7 cellular contexts compared by ENCODE assay signal in the genomic region with DNA sequence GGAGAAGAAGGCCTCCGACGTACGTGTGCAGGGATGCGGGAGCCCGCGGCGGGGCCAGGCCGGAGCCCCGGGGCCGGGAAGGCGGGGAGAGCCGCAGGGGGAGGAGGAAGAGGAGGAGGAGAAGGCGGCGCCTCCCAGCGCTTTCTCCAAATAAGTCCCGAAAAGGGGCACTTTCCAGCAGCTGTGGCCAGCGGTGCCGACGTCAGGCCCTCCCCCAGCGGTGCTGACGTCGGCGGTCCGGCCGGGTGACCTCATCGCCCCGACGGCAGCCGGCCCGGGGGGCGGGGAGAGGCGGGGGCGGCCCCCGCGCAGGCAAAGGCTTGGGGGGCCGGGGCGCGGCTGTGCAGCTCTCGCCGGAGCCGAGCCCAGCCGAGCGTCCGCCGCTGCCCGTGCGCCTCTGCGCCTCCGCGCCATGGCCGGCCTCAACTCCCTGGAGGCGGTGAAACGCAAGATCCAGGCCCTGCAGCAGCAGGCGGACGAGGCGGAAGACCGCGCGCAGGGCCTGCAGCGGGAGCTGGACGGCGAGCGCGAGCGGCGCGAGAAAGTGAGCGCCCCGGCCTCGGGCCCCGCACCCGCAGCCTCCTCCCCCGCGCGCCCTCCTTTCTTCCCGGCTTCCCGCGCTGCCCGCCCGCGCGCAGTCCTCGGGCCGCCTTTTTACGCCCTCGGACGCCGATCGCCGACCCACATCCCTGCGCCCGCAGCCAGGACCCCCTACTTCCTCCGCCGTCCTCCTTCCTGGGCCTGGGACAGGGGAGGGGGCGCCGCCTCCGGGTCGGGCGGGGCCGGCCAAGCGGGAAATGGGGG.
DNase-seq lines count a peak whose midpoint lies in the region; ATAC-seq and TF ChIP-seq lines count a peak whose summit lies in the region.

A gene (plus strand): TSS at position 342 of the 804 bp plus-strand sequence. CDS start 71 bp downstream, at position 413.

- peak; percentile 88 for TF ChIP-seq POLR2A in GM15510 (IDR thresholded peaks at IDR 0.05; ENCODE audit: borderline replicate concordance, extremely low read depth, insufficient read length)

- peak; percentile 71 for ATAC-seq in HG02678 (IDR thresholded peaks at IDR 0.05; ENCODE audit: unreplicated experiment)

- H3K4me3 ChIP-seq in choroid plexus epithelial cell (ENCODE audit: low read depth, low read length): peak within 1 kb of the TSS; percentile 93

- no peak for TF ChIP-seq CTCF in choroid plexus epithelial cell (conservative IDR thresholded peaks at IDR 0.05; ENCODE audit: low read depth, low read length)

- DNase-seq in NCI-H2171 treated with DMSO at 0.1 percent for 48 hours (lab: John Stamatoyannopoulos, UW): peak; percentile 45
- DNase-seq in activated CD4-positive, alpha-beta T cell treated with anti-CD3 and anti-CD28 coated beads for 24 hours (ENCODE audit: low read depth in 2 of 2): peak; percentile 60 to 86
- peak; percentile 98 for DNase-seq in choroid plexus epithelial cell (ENCODE audit: low read depth)
- peak; percentile 94 for DNase-seq in kidney tubule cell (ENCODE audit: low spot score)
- DNase-seq in stimulated activated CD4-positive, alpha-beta T cell treated with anti-CD3 and anti-CD28 coated beads, Interleukin-15, amount 100 ng/mL, for 48 hours (ENCODE audit: low read depth in 2 of 2): peak; percentile 83 to 86

Comparison
In these comparisons a context has a peak if more than half of its experiments do, and no peak if none do; other contexts are left out.
1. Peak in every context shown above with its lines: DNase-seq, ATAC-seq and H3K4me3 ChIP-seq.
2. DNase-seq: peak in every context shown above with its lines; median percentile 98 in choroid plexus epithelial cell; 94 in kidney tubule cell; 84 in stimulated activated CD4-positive, alpha-beta T cell treated with anti-CD3 and anti-CD28 coated beads, Interleukin-15, amount 100 ng/mL, for 48 hours; 73 in activated CD4-positive, alpha-beta T cell treated with anti-CD3 and anti-CD28 coated beads for 24 hours; 45 in NCI-H2171 treated with DMSO at 0.1 percent for 48 hours.